Comparison of ENCODE assay signal across 9 cellular contexts in genomic region chr3:114623420-114624046, GRCh38.
DNase-seq lines count a peak whose midpoint lies in the region; ATAC-seq, FAIRE-seq and TF ChIP-seq lines count a peak whose summit lies in the region.
"Had no signal": no experiment of that assay in that cellular context is flagged by ENCODE, and none has a peak within 500 bp of the region (broad histone marks: within the 10 kb centered on the region; RNA-seq: fewer than 3 reads in every experiment).

No MANE protein-coding gene starts in this region.

- TF ChIP-seq CTCF in HFFc6 (IDR thresholded peaks at IDR 0.05), result no peak
- no peak for TF ChIP-seq CTCF in brain microvascular endothelial cell (IDR thresholded peaks at IDR 0.05; ENCODE audit: low read depth, low read length, missing control alignments)
- peak; percentile 45 for TF ChIP-seq CTCF in HepG2 (CRISPR knock-in tag; IDR thresholded peaks at IDR 0.05)

- no peak for FAIRE-seq in HepG2 (lab: Jason Lieb, UNC)
- no peak for FAIRE-seq in HTR-8/SVneo (lab: Jason Lieb, UNC)

- H3K36me3 ChIP-seq in brain microvascular endothelial cell (replicated peaks) (no peaks in the 10 kb centered on the region), HepG2 (replicated peaks in 1 of 2; ENCODE audit: control insufficient read depth in 1 of 2, insufficient read depth in 2 of 2, low read length in 2 of 2) (no peaks in the 10 kb centered on the region), stomach smooth muscle (ENCODE audit: control insufficient read depth in 2 of 2, insufficient read depth in 2 of 2, low read length in 2 of 2) (no peaks in the 10 kb centered on the region)

- no peaks in the 10 kb centered on the region for H3K9me3 ChIP-seq in HepG2 (ENCODE audit: low read length)
- H3K9me3 ChIP-seq in stomach smooth muscle (ENCODE audit: control insufficient read depth in 2 of 2, low read length in 2 of 2), result no peaks in the 10 kb centered on the region

- peak in 1 of 2 experiments; percentile 1; a peak in 1 of 4 replicates for TF ChIP-seq POLR2A in HepG2 (IDR thresholded peaks at IDR 0.05; ENCODE audit: insufficient read depth in 1 of 2, low read depth in 2 of 2, low read length in 2 of 2)

- peaks cover 68% of the 10 kb centered on the region for H3K4me1 Mint-ChIP-seq in HFFc6 (ENCODE audit: low read depth)

- 20% methylated on average over 5 of the region's 5 CpGs for whole genome bisulfite sequencing in HepG2 (ENCODE audit: low lambda C conversion rate)

- H4K20me1 ChIP-seq in HepG2 (ENCODE audit: insufficient read depth, low read length), result no peaks in the 10 kb centered on the region

- H3K9ac ChIP-seq in HepG2 (ENCODE audit: insufficient read depth, low read depth, low read length) (peak overlapping the region; percentile 75), stomach smooth muscle (ENCODE audit: low read length in 2 of 2) (peak overlapping the region; percentile 96 to 97)

- DNase-seq in HFFc6 (no peak), brain microvascular endothelial cell (no peak), HepG2 (ENCODE audit: low spot score) (peak; percentile 24), HTR-8/SVneo (ENCODE audit: insufficient read length, low spot score) (no peak), NCI-H1436 treated with DMSO at 0.1 percent for 48 hours (lab: John Stamatoyannopoulos, UW) (no peak), NCI-H2107 (lab: John Stamatoyannopoulos, UW) (no peak)
- DNase-seq: cortex of kidney had no signal

- H3K4me3 ChIP-seq in brain microvascular endothelial cell (ENCODE audit: low read depth, low read length) (peak overlapping the region; percentile 52), HepG2 (replicated peaks in 1 of 3; ENCODE audit: insufficient read depth in 1 of 3, low read depth in 2 of 3, low read length in 3 of 3) (peak overlapping the region; percentile 52 to 71 (median 57)), stomach smooth muscle (ENCODE audit: low read length in 2 of 2) (peak overlapping the region; percentile 53 to 78)

- POLR2A ChIA-PET in HepG2 (lab: Yijun Ruan, JAX), result interaction anchor here (0.7 to 1.1 kb wide), 2 partner anchors 10 to 69 kb away, joined by 3 read pairs; no protein-coding TSS in a partner anchor

- TF ChIP-seq RAD21 in HepG2 (CRISPR knock-in tag; IDR thresholded peaks at IDR 0.05), result no peak

- H3K27ac ChIP-seq in brain microvascular endothelial cell, result peak overlapping the region; percentile 96
- peak overlapping the region; percentile 76 for H3K27ac ChIP-seq in HepG2 (ENCODE audit: extremely low read length, insufficient read depth, low read length)
- H3K27ac ChIP-seq in stomach smooth muscle (ENCODE audit: low read length), result peak overlapping the region; percentile 99

- no TSS peak for BruUV-seq in HepG2 (replicated peaks; lab: Mats Ljungman, UMichigan)

- H2AFZ ChIP-seq in HepG2 (ENCODE audit: low read length), result no peak overlapping the region

- intact Hi-C loops in HepG2 (cut with micrococcal nuclease; ENCODE audit: unreplicated experiment), result loop anchor here (2.0 to 10.0 kb wide), 3 partner anchors 34 to 121 kb away; no protein-coding TSS in a partner anchor

- peak overlapping the region; percentile 93 for H3K4me3 Mint-ChIP-seq in HFFc6

- H3K79me2 ChIP-seq in HepG2 (ENCODE audit: insufficient read depth, low read length), result peaks cover 27% of the 10 kb centered on the region

- CTCF ChIA-PET in HepG2 (lab: Yijun Ruan, JAX; ENCODE audit: low intra/inter-chr PET ratio, low total read pairs), result no interaction called here

- in situ Hi-C loops in brain microvascular endothelial cell (cut with HindIII; ENCODE audit: low pct_ligation_motif_present, low sequenced_read_pairs), result no loop called here
- in situ Hi-C loops in HepG2 (cut with HindIII; ENCODE audit: extremely low pct_ligation_motif_present, low pct_unique_long_range_greater_than_20kb), result no loop called here

- H3K4me2 ChIP-seq in HepG2 (ENCODE audit: low read depth, low read length), result peak overlapping the region; percentile 67

- H3K27ac Mint-ChIP-seq in HFFc6, result peak overlapping the region; percentile 98

- no peaks in the 10 kb centered on the region for H3K9me3 Mint-ChIP-seq in HFFc6

- peaks cover 3% of the 10 kb centered on the region; the same call in 1 of the 2 replicates for H3K27me3 Mint-ChIP-seq in HFFc6 (ENCODE audit: insufficient read depth)

- TF ChIP-seq EP300 in HepG2 (IDR thresholded peaks at IDR 0.05; ENCODE audit: low read depth in 2 of 2, low read length in 2 of 2) (no peak), HepG2 (CRISPR knock-in tag; IDR thresholded peaks at IDR 0.05; ENCODE audit: borderline replicate concordance) (no peak)

- peak; percentile 63 for ATAC-seq in HepG2
- no peak for ATAC-seq in HG03095 (IDR thresholded peaks at IDR 0.05; ENCODE audit: unreplicated experiment)

- H3K4me1 ChIP-seq in HepG2 (ENCODE audit: insufficient read depth, low read length) (peaks cover 39% of the 10 kb centered on the region), stomach smooth muscle (ENCODE audit: control insufficient read depth, insufficient read depth, low read length) (peaks cover 20% of the 10 kb centered on the region)

- H3K36me3 Mint-ChIP-seq in HFFc6 (ENCODE audit: low read depth), result peaks cover 4% of the 10 kb centered on the region; the same call in 1 of the 2 replicates

- no peaks in the 10 kb centered on the region for H3K27me3 ChIP-seq in brain microvascular endothelial cell (replicated peaks)
- H3K27me3 ChIP-seq in HepG2 (ENCODE audit: control insufficient read depth in 1 of 2, insufficient read depth in 2 of 2, low read length in 2 of 2), result no peaks in the 10 kb centered on the region
- no peaks in the 10 kb centered on the region for H3K27me3 ChIP-seq in stomach smooth muscle (ENCODE audit: control insufficient read depth in 1 of 2, insufficient read depth in 2 of 2, low read length in 2 of 2)

TF ChIP-seq in HepG2, 621 proteins besides CTCF, POLR2A, EP300 and RAD21 (continues in another document):
- TF ChIP-seq HMGXB4 (CRISPR knock-in tag; IDR thresholded peaks at IDR 0.05; ENCODE audit: borderline replicate concordance in 1 of 2, low read depth in 1 of 2) (0 out of 4 replicates have a peak, but pooled peaks of 1 of the 2 experiments have one; percentile 6), HNRNPLL (IDR thresholded peaks at IDR 0.05; ENCODE audit: low read depth, low read length, poor library complexity, severe bottlenecking) (no peak), ZBTB10 (CRISPR knock-in tag; IDR thresholded peaks at IDR 0.05; ENCODE audit: borderline replicate concordance) (no peak)
- TF ChIP-seq, protein P1, sequence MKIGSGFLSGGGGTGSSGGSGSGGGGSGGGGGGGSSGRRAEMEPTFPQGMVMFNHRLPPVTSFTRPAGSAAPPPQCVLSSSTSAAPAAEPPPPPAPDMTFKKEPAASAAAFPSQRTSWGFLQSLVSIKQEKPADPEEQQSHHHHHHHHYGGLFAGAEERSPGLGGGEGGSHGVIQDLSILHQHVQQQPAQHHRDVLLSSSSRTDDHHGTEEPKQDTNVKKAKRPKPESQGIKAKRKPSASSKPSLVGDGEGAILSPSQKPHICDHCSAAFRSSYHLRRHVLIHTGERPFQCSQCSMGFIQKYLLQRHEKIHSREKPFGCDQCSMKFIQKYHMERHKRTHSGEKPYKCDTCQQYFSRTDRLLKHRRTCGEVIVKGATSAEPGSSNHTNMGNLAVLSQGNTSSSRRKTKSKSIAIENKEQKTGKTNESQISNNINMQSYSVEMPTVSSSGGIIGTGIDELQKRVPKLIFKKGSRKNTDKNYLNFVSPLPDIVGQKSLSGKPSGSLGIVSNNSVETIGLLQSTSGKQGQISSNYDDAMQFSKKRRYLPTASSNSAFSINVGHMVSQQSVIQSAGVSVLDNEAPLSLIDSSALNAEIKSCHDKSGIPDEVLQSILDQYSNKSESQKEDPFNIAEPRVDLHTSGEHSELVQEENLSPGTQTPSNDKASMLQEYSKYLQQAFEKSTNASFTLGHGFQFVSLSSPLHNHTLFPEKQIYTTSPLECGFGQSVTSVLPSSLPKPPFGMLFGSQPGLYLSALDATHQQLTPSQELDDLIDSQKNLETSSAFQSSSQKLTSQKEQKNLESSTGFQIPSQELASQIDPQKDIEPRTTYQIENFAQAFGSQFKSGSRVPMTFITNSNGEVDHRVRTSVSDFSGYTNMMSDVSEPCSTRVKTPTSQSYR (CRISPR knock-in tag; IDR thresholded peaks at IDR 0.05; ENCODE audit: borderline replicate concordance), result peak; percentile 63; the same call in 1 of the 2 replicates
